1 cellular context compared by ENCODE assay signal in genomic region chr3:129428382-129429079, GRCh38.
A peak's percentile ranks its signal among the peaks of the same experiment; 100 is the strongest.
TF ChIP-seq lines count a peak whose summit lies in the region.

Gene EFCAB12 (minus strand): TSS chr3:129428636. CDS start chr3:129428488, 148 bp downstream.

TF ChIP-seq in K562, 482 proteins besides CTCF, POLR2A, EP300 and RAD21 (continued from another document):
- no peak for TF ChIP-seq PATZ1 (CRISPR knock-in tag; IDR thresholded peaks at IDR 0.05; ENCODE audit: borderline replicate concordance)
- no peak for TF ChIP-seq MTA3 (IDR thresholded peaks at IDR 0.05; ENCODE audit: borderline replicate concordance)
- peak; percentile 72 for TF ChIP-seq ARID4B (CRISPR knock-in tag; IDR thresholded peaks at IDR 0.05)
- no peak for TF ChIP-seq ASH1L (IDR thresholded peaks at IDR 0.05; ENCODE audit: borderline replicate concordance, low read depth, partially characterized antibody)
- no peak for TF ChIP-seq ZNF778 (CRISPR knock-in tag; IDR thresholded peaks at IDR 0.05)
- TF ChIP-seq ARID3B (CRISPR knock-in tag; IDR thresholded peaks at IDR 0.05; ENCODE audit: borderline replicate concordance): no peak
- no peak for TF ChIP-seq ZNF408 (CRISPR knock-in tag; IDR thresholded peaks at IDR 0.05; ENCODE audit: low read depth)
- no peak for TF ChIP-seq ZEB2 (IDR thresholded peaks at IDR 0.05)
- TF ChIP-seq AFF4 (CRISPR knock-in tag; IDR thresholded peaks at IDR 0.05): 0 out of 2 replicates have a peak, but pooled peaks have one; percentile 38
- no peak for TF ChIP-seq FIP1L1 (IDR thresholded peaks at IDR 0.05; ENCODE audit: low read depth, low read length, poor library complexity, severe bottlenecking)
- no peak for TF ChIP-seq ZNF764 (CRISPR knock-in tag; IDR thresholded peaks at IDR 0.05; ENCODE audit: low read depth)
- TF ChIP-seq GABPB1 (CRISPR knock-in tag; IDR thresholded peaks at IDR 0.05): no peak
- TF ChIP-seq ATF4 (CRISPR knock-in tag; IDR thresholded peaks at IDR 0.05): no peak
- TF ChIP-seq HMGN3 (IDR thresholded peaks at IDR 0.05; ENCODE audit: borderline replicate concordance, extremely low read depth, insufficient read length, low read depth, low read length): peak; percentile 72
- TF ChIP-seq SMARCE1 (IDR thresholded peaks at IDR 0.05): no peak
- no peak for TF ChIP-seq ZBTB11 (CRISPR knock-in tag; IDR thresholded peaks at IDR 0.05)
- no peak for TF ChIP-seq ZNF282 (CRISPR knock-in tag; IDR thresholded peaks at IDR 0.05)
- no peak for TF ChIP-seq CBX3 (IDR thresholded peaks at IDR 0.05; ENCODE audit: borderline replicate concordance in 1 of 2, low read length in 2 of 2)
- no peak for TF ChIP-seq TBL1XR1 (IDR thresholded peaks at IDR 0.05; ENCODE audit: low read length in 2 of 2)
- no peak for TF ChIP-seq ZNF121 (CRISPR knock-in tag; conservative IDR thresholded peaks at IDR 0.05)
- TF ChIP-seq ZNF274 (IDR thresholded peaks at IDR 0.05; ENCODE audit: borderline replicate concordance, low read depth, low read length): no peak
- no peak for TF ChIP-seq PKNOX1 (IDR thresholded peaks at IDR 0.05)
- TF ChIP-seq EWSR1 (IDR thresholded peaks at IDR 0.05; ENCODE audit: borderline replicate concordance, low read depth, partially characterized antibody): no peak
- TF ChIP-seq MECOM (CRISPR knock-in tag; IDR thresholded peaks at IDR 0.05): no peak
- no peak for TF ChIP-seq KLF13 (tag; IDR thresholded peaks at IDR 0.05; ENCODE audit: borderline replicate concordance, low read depth)
- TF ChIP-seq NCOA2 (IDR thresholded peaks at IDR 0.05; ENCODE audit: partially characterized antibody in 2 of 2): no peak
- TF ChIP-seq ZNF707 (CRISPR knock-in tag; conservative IDR thresholded peaks at IDR 0.05): no peak
- TF ChIP-seq TEAD4 (IDR thresholded peaks at IDR 0.05; ENCODE audit: low read length): no peak
- TF ChIP-seq TEAD4 (CRISPR knock-in tag; IDR thresholded peaks at IDR 0.05; ENCODE audit: borderline replicate concordance): no peak
